ENCODE assay signal across 8 cellular contexts in genomic region chr2:107688135-107688534, GRCh38.
"Had no signal": no experiment of that assay in that cellular context is flagged by ENCODE, and none has a peak within 500 bp of the region (broad histone marks: within the 10 kb centered on the region; RNA-seq: fewer than 3 reads in every experiment).

No MANE protein-coding gene starts in this region.

- FAIRE-seq: H1, H54, HTR-8/SVneo had no signal

- H3K9ac ChIP-seq: GM23248, KMS-11 had no signal

- H3K4me2 ChIP-seq: KMS-11 had no signal

- H3K4me3 ChIP-seq: GM23248 had no signal

- DNase-seq: GM23248, H9, HCEC 1CT, KBM-7 had no signal

- H3K27ac ChIP-seq: GM23248, KMS-11 had no signal

- H2AFZ ChIP-seq: GM23248 had no signal
